ENCODE assay signal across 9 cellular contexts in the genomic region with DNA sequence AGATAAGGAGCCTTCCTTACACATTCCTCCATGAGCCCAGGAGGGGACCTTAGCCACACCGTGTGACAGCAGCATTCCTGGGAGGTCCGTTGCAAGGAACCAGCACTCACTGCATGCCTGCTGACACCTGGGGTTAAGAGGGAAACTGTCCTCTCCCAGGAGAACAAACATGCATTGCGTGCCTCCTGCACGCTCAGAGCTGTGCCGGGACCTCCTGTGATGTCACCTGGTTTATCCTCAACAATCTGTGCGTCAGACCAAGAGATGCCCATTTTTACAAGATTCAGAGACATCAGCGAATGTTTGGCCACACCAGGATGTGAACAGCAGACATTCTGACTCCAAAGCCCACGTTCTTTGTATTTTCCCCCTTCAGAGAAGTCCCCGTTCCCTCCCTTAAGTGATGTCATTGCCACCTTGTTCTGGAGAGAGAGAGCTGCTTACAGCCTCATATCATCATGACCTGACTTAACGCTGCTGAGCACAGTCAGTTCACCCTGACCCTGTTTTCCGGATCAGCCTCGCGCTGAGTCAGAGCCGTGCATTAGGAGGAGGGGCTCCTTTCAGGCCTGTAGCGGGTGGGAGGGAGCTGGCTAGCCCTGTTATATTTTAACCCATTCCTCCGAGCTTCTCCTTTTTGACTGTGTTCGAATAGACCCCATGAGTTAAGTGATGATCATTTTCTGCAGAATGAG. TPM values are rescaled to one million over a fixed set of nuclear protein-coding genes. Genes with fewer than 3 reads are reported as not detected.
A peak's percentile ranks its signal among the peaks of the same experiment; 100 is the strongest.
DNase-seq lines count a peak whose midpoint lies in the region; ATAC-seq and TF ChIP-seq lines count a peak whose summit lies in the region.
"Had no signal": no experiment of that assay in that cellular context is flagged by ENCODE, and none has a peak within 500 bp of the region (broad histone marks: within the 10 kb centered on the region; RNA-seq: fewer than 3 reads in every experiment).

No MANE protein-coding gene starts in this region.

- peaks cover 10% of the 10 kb centered on the region for H3K36me3 Mint-ChIP-seq in activated CD8-positive, alpha-beta T cell treated with anti-CD3 and anti-CD28 coated beads, Interleukin-2, amount 10 ng/mL, durations not matched to agents 7 days and 5 days (ENCODE audit: low read depth)

- no peaks in the 10 kb centered on the region for H3K9me3 Mint-ChIP-seq in activated CD8-positive, alpha-beta T cell treated with anti-CD3 and anti-CD28 coated beads, Interleukin-2, amount 10 ng/mL, durations not matched to agents 7 days and 5 days (ENCODE audit: insufficient read depth)
- H3K9me3 Mint-ChIP-seq: activated naive CD8-positive, alpha-beta T cell treated with anti-CD3 and anti-CD28 coated beads, Interleukin-2, amount 10 ng/mL, durations not matched to agents 7 days and 5 days had no signal

- H3K27ac ChIP-seq in ovary: peak overlapping the region in 1 of 2 donors; percentile 38
- peak overlapping the region in 1 of 4 donors; percentile 55 for H3K27ac ChIP-seq in esophagus muscularis mucosa (replicated peaks in 1 of 4)

- no peak for ATAC-seq in activated CD8-positive, alpha-beta T cell treated with anti-CD3 and anti-CD28 coated beads, Interleukin-2, amount 10 ng/mL, durations not matched to agents 7 days and 5 days

- H3K4me1 ChIP-seq in ovary (ENCODE audit: insufficient read depth) (peaks cover 13% of the 10 kb centered on the region), esophagus muscularis mucosa (peaks cover 3 to 19% (median 7%) of the 10 kb centered on the region in 4 donors)

- peaks cover 2% of the 10 kb centered on the region for H3K4me1 Mint-ChIP-seq in activated CD8-positive, alpha-beta T cell treated with anti-CD3 and anti-CD28 coated beads, Interleukin-2, amount 10 ng/mL, durations not matched to agents 7 days and 5 days (ENCODE audit: low read depth)

- H3K27ac Mint-ChIP-seq in activated CD8-positive, alpha-beta T cell treated with anti-CD3 and anti-CD28 coated beads, Interleukin-2, amount 10 ng/mL, durations not matched to agents 7 days and 5 days: no peak overlapping the region
- H3K27ac Mint-ChIP-seq: activated naive CD8-positive, alpha-beta T cell treated with anti-CD3 and anti-CD28 coated beads, Interleukin-2, amount 10 ng/mL, durations not matched to agents 7 days and 5 days had no signal

- no peaks in the 10 kb centered on the region for H3K36me3 ChIP-seq in ovary
- peaks cover 0 to 54% (median 10%) of the 10 kb centered on the region in 4 donors for H3K36me3 ChIP-seq in esophagus muscularis mucosa

- CTCF ChIA-PET in activated CD8-positive, alpha-beta T cell treated with anti-CD3 and anti-CD28 coated beads, Interleukin-2, amount 10 ng/mL, durations not matched to agents 7 days and 5 days (lab: Charles Lee): interaction anchor here (1.6 kb wide), 1 partner anchor 46 kb away, joined by 4 read pairs; no protein-coding TSS in a partner anchor

- H3K4me3 Mint-ChIP-seq in activated CD8-positive, alpha-beta T cell treated with anti-CD3 and anti-CD28 coated beads, Interleukin-2, amount 10 ng/mL, durations not matched to agents 7 days and 5 days: no peak overlapping the region
- H3K4me3 Mint-ChIP-seq: activated naive CD8-positive, alpha-beta T cell treated with anti-CD3 and anti-CD28 coated beads, Interleukin-2, amount 10 ng/mL, durations not matched to agents 7 days and 5 days had no signal

- 7 to 13% (median 11%) methylated on average over 17 of the region's 17 CpGs for WGBS in ovary, 3 donors
- WGBS in esophagus muscularis mucosa: 18% methylated on average over 14 of the region's 17 CpGs

- no peaks in the 10 kb centered on the region for H3K27me3 Mint-ChIP-seq in activated CD8-positive, alpha-beta T cell treated with anti-CD3 and anti-CD28 coated beads, Interleukin-2, amount 10 ng/mL, durations not matched to agents 7 days and 5 days (ENCODE audit: low read depth)
- H3K27me3 Mint-ChIP-seq: activated naive CD8-positive, alpha-beta T cell treated with anti-CD3 and anti-CD28 coated beads, Interleukin-2, amount 10 ng/mL, durations not matched to agents 7 days and 5 days had no signal

- TF ChIP-seq EP300 in ovary (IDR thresholded peaks at IDR 0.05) (no peak), esophagus muscularis mucosa (IDR thresholded peaks at IDR 0.05) (no peak)

- TF ChIP-seq POLR2A in ovary (IDR thresholded peaks at IDR 0.05) (no peak), esophagus muscularis mucosa (IDR thresholded peaks at IDR 0.05; ENCODE audit: low read depth) (no peak)

- H3K9me3 ChIP-seq in ovary (no peaks in the 10 kb centered on the region), esophagus muscularis mucosa (no peaks in the 10 kb centered on the region)

- DNase-seq in stimulated activated CD4-positive, alpha-beta T cell treated with anti-CD3 and anti-CD28 coated beads, Interleukin-15, amount 100 ng/mL, for 24 hours: peak; percentile 28
- DNase-seq in stimulated activated CD4-positive, alpha-beta T cell treated with anti-CD3 and anti-CD28 coated beads, Interleukin-12 subunit alpha, Interleukin-12 subunit beta, amount 100 ng/mL, for 4 hours: no peak
- DNase-seq in SW480 (ENCODE audit: low spot score): peak; percentile 55
- DNase-seq in epithelial cell of esophagus (ENCODE audit: low read depth): peak; percentile 33
- peak; percentile 71 to 85 (median 77) for DNase-seq in ovary
- DNase-seq in stimulated activated CD8-positive, alpha-beta memory T cell treated with anti-CD3 and anti-CD28 coated beads, Interleukin-4, amount 100 ng/mL, for 48 hours: no peak
- no peak for DNase-seq in esophagus muscularis mucosa (ENCODE audit: extremely low spot score)
- DNase-seq in activated CD8-positive, alpha-beta T cell treated with anti-CD3 and anti-CD28 coated beads, Interleukin-2, amount 10 ng/mL, durations not matched to agents 7 days and 5 days: no peak
- DNase-seq: activated naive CD8-positive, alpha-beta T cell treated with anti-CD3 and anti-CD28 coated beads, Interleukin-2, amount 10 ng/mL, durations not matched to agents 7 days and 5 days had no signal

- POLR2A ChIA-PET in activated CD8-positive, alpha-beta T cell treated with anti-CD3 and anti-CD28 coated beads, Interleukin-2, amount 10 ng/mL, durations not matched to agents 7 days and 5 days (lab: Charles Lee): no interaction called here

- H3K27me3 ChIP-seq in ovary (no peaks in the 10 kb centered on the region), esophagus muscularis mucosa (no peaks in the 10 kb centered on the region)

- intact Hi-C loops in ovary (cut with DNase I): no loop called here
- intact Hi-C loops in esophagus muscularis mucosa (cut with DNase I): no loop called here

- no peak overlapping the region for H3K4me3 ChIP-seq in epithelial cell of esophagus (ENCODE audit: low read length)
- no peak overlapping the region for H3K4me3 ChIP-seq in ovary
- no peak overlapping the region for H3K4me3 ChIP-seq in esophagus muscularis mucosa

- no peak for TF ChIP-seq CTCF in epithelial cell of esophagus (IDR thresholded peaks at IDR 0.05; ENCODE audit: insufficient read depth, low read depth, low read length, missing control alignments)
- TF ChIP-seq CTCF in ovary (IDR thresholded peaks at IDR 0.05): peak in 1 of 3 donors; percentile 10
- no peak for TF ChIP-seq CTCF in esophagus muscularis mucosa (IDR thresholded peaks at IDR 0.05)

RNA-seq across cellular contexts. Expression of a gene that starts 36.2 kb away (rescaled TPM):
- total RNA-seq in ovary (10 to 100 TPM in 4 of 7 donors, 1 to 10 TPM in 3; 2.0 to 15.3 (median 10.1) TPM), esophagus muscularis mucosa (10 to 100 TPM in 1 of 4 donors, 1 to 10 TPM in 3; 4.5 to 14.1 (median 6.4) TPM)
- 1 to 10 TPM; 4.7 to 5.6 TPM for polyA plus RNA-seq in ovary
- 1 to 10 TPM; 7.6 to 8.2 TPM for total RNA-seq in activated CD8-positive, alpha-beta T cell treated with anti-CD3 and anti-CD28 coated beads, Interleukin-2, amount 10 ng/mL, durations not matched to agents 7 days and 5 days

RNA-seq across cellular contexts. Expression of a gene that starts 44.8 kb away (rescaled TPM):
- total RNA-seq in ovary: 10 to 100 TPM in 6 of 7 donors, 1 to 10 TPM in 1; 9.3 to 37.3 (median 18.2) TPM
- 1 to 10 TPM; 3.7 to 7.9 TPM for polyA plus RNA-seq in ovary
- total RNA-seq in esophagus muscularis mucosa: 10 to 100 TPM in 3 of 4 donors, 1 to 10 TPM in 1; 7.0 to 23.2 (median 15.9) TPM
- total RNA-seq in activated CD8-positive, alpha-beta T cell treated with anti-CD3 and anti-CD28 coated beads, Interleukin-2, amount 10 ng/mL, durations not matched to agents 7 days and 5 days: 100 to 1,000 TPM; 145 to 154 TPM

RNA-seq across cellular contexts. Expression of a gene that starts 55.1 kb away (rescaled TPM):
- 10 to 100 TPM in 5 of 7 donors, 1 to 10 TPM in 2; 8.7 to 44.6 (median 31.7) TPM for total RNA-seq in ovary
- 10 to 100 TPM in 1 of 2 donors, 1 to 10 TPM in 1; 6.2 to 15.5 TPM for polyA plus RNA-seq in ovary
- 10 to 100 TPM in 3 of 4 donors, 1 to 10 TPM in 1; 9.4 to 27.1 (median 19.9) TPM for total RNA-seq in esophagus muscularis mucosa
- 10 to 100 TPM; 30.0 to 30.9 TPM for total RNA-seq in activated CD8-positive, alpha-beta T cell treated with anti-CD3 and anti-CD28 coated beads, Interleukin-2, amount 10 ng/mL, durations not matched to agents 7 days and 5 days

Comparison
In these comparisons a context has a peak if more than half of its experiments do, and no peak if none do; other contexts are left out.
1. DNase-seq: peak in stimulated activated CD4-positive, alpha-beta T cell treated with anti-CD3 and anti-CD28 coated beads, Interleukin-15, amount 100 ng/mL, for 24 hours (single experiment), SW480 (single experiment), epithelial cell of esophagus (single experiment) and ovary (5 of 5); none in stimulated activated CD4-positive, alpha-beta T cell treated with anti-CD3 and anti-CD28 coated beads, Interleukin-12 subunit alpha, Interleukin-12 subunit beta, amount 100 ng/mL, for 4 hours (single experiment), stimulated activated CD8-positive, alpha-beta memory T cell treated with anti-CD3 and anti-CD28 coated beads, Interleukin-4, amount 100 ng/mL, for 48 hours (single experiment), esophagus muscularis mucosa (single experiment) and activated CD8-positive, alpha-beta T cell treated with anti-CD3 and anti-CD28 coated beads, Interleukin-2, amount 10 ng/mL, durations not matched to agents 7 days and 5 days (single experiment).